12 cellular contexts compared by ENCODE assay signal in the genomic region with DNA sequence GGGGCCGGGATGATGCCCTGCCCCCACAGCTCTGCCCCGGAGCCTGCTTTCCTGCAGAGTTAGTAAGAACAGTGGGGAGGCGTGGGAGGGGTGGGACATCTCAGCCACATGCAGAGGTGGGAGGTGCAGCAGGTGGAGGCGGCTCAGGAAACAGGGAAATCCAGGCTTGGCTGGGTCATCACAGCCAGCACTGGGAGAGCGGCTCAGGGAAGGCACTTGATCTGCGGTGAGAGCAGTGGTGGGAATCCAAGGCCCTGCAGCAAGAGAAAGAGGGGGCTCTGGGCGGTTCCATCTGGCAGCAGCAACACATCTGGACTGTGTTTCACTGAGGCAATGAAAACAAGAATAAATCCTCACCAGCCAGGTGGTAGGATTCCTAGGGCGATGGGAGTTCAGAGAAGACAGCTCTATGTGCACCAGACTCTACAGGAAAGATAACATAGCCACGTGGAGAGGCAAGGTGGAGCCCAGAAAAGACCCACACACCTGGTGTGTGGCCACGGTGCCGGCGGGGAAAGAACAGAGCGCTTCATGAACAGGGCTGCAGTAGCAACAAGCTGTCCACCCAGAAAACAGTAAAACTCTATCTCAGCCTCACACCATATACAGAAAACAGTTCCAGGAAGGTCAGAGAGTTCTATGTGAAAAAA. TPM values are rescaled to one million over a fixed set of nuclear protein-coding genes. Genes with fewer than 3 reads are reported as not detected.
DNase-seq lines count a peak whose midpoint lies in the region; ATAC-seq and TF ChIP-seq lines count a peak whose summit lies in the region.
"Had no signal": no experiment of that assay in that cellular context is flagged by ENCODE, and none has a peak within 500 bp of the region (broad histone marks: within the 10 kb centered on the region; RNA-seq: fewer than 3 reads in every experiment).

No MANE protein-coding gene starts in this region.

- no peak overlapping the region for H4K91ac ChIP-seq in mesenchymal stem cell (ENCODE audit: low read length)

- no peak overlapping the region for H4K8ac ChIP-seq in mesenchymal stem cell (ENCODE audit: low read length)

- H3K4me3 ChIP-seq in BLaER1 treated with 17β-estradiol and CSF1 and Interleukin-3, amounts not matched to agents 10 nM and 100 nM: no peak overlapping the region
- H3K4me3 ChIP-seq in mesenchymal stem cell (ENCODE audit: insufficient read depth in 1 of 2, low read depth in 1 of 2, low read length in 2 of 2): no peak overlapping the region
- H3K4me3 ChIP-seq: mucosa of descending colon had no signal

- no peak overlapping the region for H3K14ac ChIP-seq in mesenchymal stem cell (ENCODE audit: low read length in 2 of 2)

- no peaks in the 10 kb centered on the region for H3K36me3 ChIP-seq in BLaER1 treated with 17β-estradiol and CSF1 and Interleukin-3, amounts not matched to agents 10 nM and 100 nM
- H3K36me3 ChIP-seq in mesenchymal stem cell (ENCODE audit: control insufficient read depth in 1 of 2, insufficient read depth in 2 of 2, low read depth in 1 of 2, low read length in 2 of 2): no peaks in the 10 kb centered on the region

- no peak overlapping the region for H3K9ac ChIP-seq in BLaER1 treated with 17β-estradiol and CSF1 and Interleukin-3, amounts not matched to agents 10 nM and 100 nM
- H3K9ac ChIP-seq in mesenchymal stem cell (ENCODE audit: low read length): no peak overlapping the region

- H2BK12ac ChIP-seq in mesenchymal stem cell (ENCODE audit: low read length in 2 of 2): no peak overlapping the region

- H3K23ac ChIP-seq in mesenchymal stem cell (ENCODE audit: low read length in 2 of 2): no peak overlapping the region

- no peak overlapping the region for H2BK120ac ChIP-seq in mesenchymal stem cell (ENCODE audit: low read depth, low read length)

- peaks cover 5 to 100% (median 99%) of the 10 kb centered on the region in 11 experiments; a peak in 20 of 22 replicates for H4K20me1 ChIP-seq in BLaER1 treated with 17β-estradiol and CSF1 and Interleukin-3, amounts not matched to agents 10 nM and 100 nM

- peak overlapping the region; percentile 38 for H2BK15ac ChIP-seq in mesenchymal stem cell (ENCODE audit: low read depth, poor library complexity, severe bottlenecking)

- 59% methylated on average over 13 of the region's 13 CpGs for WGBS in mesenchymal stem cell

- no peak overlapping the region for H2BK5ac ChIP-seq in mesenchymal stem cell (ENCODE audit: low read depth, low read length, poor library complexity, severe bottlenecking)

- H3K4ac ChIP-seq in mesenchymal stem cell (ENCODE audit: low read depth in 1 of 2, low read length in 2 of 2): no peak overlapping the region

- H3K18ac ChIP-seq in mesenchymal stem cell (ENCODE audit: low read depth in 1 of 2, low read length in 2 of 2): no peak overlapping the region

- H2AK5ac ChIP-seq in mesenchymal stem cell (ENCODE audit: low read length, severe bottlenecking): no peak overlapping the region

- H3K79me1 ChIP-seq in mesenchymal stem cell (replicated peaks; ENCODE audit: low read length, poor library complexity, severe bottlenecking): peaks cover 3% of the 10 kb centered on the region

- in situ Hi-C loops in KBM-7 (cut with MboI; ENCODE audit: low pct_unique_long_range_greater_than_20kb, low sequenced_read_pairs): no loop called here

- H3K27ac ChIP-seq in BLaER1 treated with 17β-estradiol and CSF1 and Interleukin-3, amounts not matched to agents 10 nM and 100 nM: no peak overlapping the region
- no peak overlapping the region for H3K27ac ChIP-seq in mesenchymal stem cell (ENCODE audit: low read length, poor library complexity, severe bottlenecking)

- H3K4me2 ChIP-seq in BLaER1 treated with 17β-estradiol and CSF1 and Interleukin-3, amounts not matched to agents 10 nM and 100 nM: peak overlapping the region in 6 of 11 experiments; percentile 21 to 92 (median 80); a peak in 11 of 22 replicates
- H3K4me2 ChIP-seq in mesenchymal stem cell (ENCODE audit: low read length, poor library complexity, severe bottlenecking): no peak overlapping the region

- no peak overlapping the region for H2AFZ ChIP-seq in mesenchymal stem cell (ENCODE audit: low read depth, low read length)

- peak; percentile 18 for DNase-seq in KBM-7
- DNase-seq in mesenchymal stem cell: no peak
- no peak for DNase-seq in T-helper 9 cell
- DNase-seq: activated CD4-positive, CD25-positive, alpha-beta regulatory T cell treated with anti-CD3 and anti-CD28 coated beads, Interleukin-2, amount 50 U/mL, for 72 hours; erythroblast; mucosa of descending colon; NCI-H146 had no signal

- H3K27me3 ChIP-seq in BLaER1 treated with 17β-estradiol and CSF1 and Interleukin-3, amounts not matched to agents 10 nM and 100 nM: peaks cover 0 to 43% (median 0%) of the 10 kb centered on the region in 11 experiments; a peak in 8 of 22 replicates
- H3K27me3 ChIP-seq in mesenchymal stem cell (ENCODE audit: control insufficient read depth in 1 of 2, insufficient read depth in 1 of 2, low read length in 2 of 2): peaks cover 42 to 96% of the 10 kb centered on the region in 2 experiments

- H3K9me3 ChIP-seq in BLaER1 treated with 17β-estradiol and CSF1 and Interleukin-3, amounts not matched to agents 10 nM and 100 nM (replicated peaks in 1 of 11): no peaks in the 10 kb centered on the region
- H3K9me3 ChIP-seq in mesenchymal stem cell (ENCODE audit: control insufficient read depth, low read length): no peaks in the 10 kb centered on the region
- H3K9me3 ChIP-seq: mucosa of descending colon had no signal

- no peak; the same call in 2 of the 3 replicates for ATAC-seq in SK-N-SH treated with all-trans-retinoic acid at 6 μM for 48 hours
- ATAC-seq in GM21367 (IDR thresholded peaks at IDR 0.05; ENCODE audit: unreplicated experiment): no peak
- ATAC-seq in GM18519 (IDR thresholded peaks at IDR 0.05; ENCODE audit: low FRiP score, unreplicated experiment): no peak
- no peak for ATAC-seq in GM19351 (IDR thresholded peaks at IDR 0.05; ENCODE audit: unreplicated experiment)
- ATAC-seq: mucosa of descending colon had no signal

- H3K4me1 ChIP-seq in BLaER1 treated with 17β-estradiol and CSF1 and Interleukin-3, amounts not matched to agents 10 nM and 100 nM: peaks cover 22 to 86% (median 67%) of the 10 kb centered on the region in 10 experiments
- H3K4me1 ChIP-seq in mesenchymal stem cell (ENCODE audit: control insufficient read depth, insufficient read depth, low read depth, low read length): peaks cover 9% of the 10 kb centered on the region

TF ChIP-seq in SK-N-SH treated with all-trans-retinoic acid at 6 μM for 48 hours, 23 proteins besides CTCF, POLR2A, EP300 and RAD21:
- TF ChIP-seq ARNTL (CRISPR knock-in tag; IDR thresholded peaks at IDR 0.05; ENCODE audit: borderline replicate concordance, low read depth) (no peak), TCF4 (CRISPR knock-in tag; IDR thresholded peaks at IDR 0.05; ENCODE audit: borderline replicate concordance) (peak; percentile 26; the same call in 1 of the 2 replicates)
TF ChIP-seq in SK-N-SH treated with all-trans-retinoic acid at 6 μM for 48 hours: peak in this region for 1.

RNA-seq across cellular contexts. Expression of gene CCDC85C, which starts 57.7 kb away (rescaled TPM):
- 1.1 TPM for polyA plus RNA-seq in mesenchymal stem cell (2013, experiment 1 of 2)
- polyA plus RNA-seq in mesenchymal stem cell (2013, experiment 2 of 2): 1.2 TPM
